ENCODE assay signal across 31 cellular contexts in genomic region chr17:32946375-32947135, GRCh38. TPM values are rescaled to one million over a fixed set of nuclear protein-coding genes. Genes with fewer than 3 reads are reported as not detected.
"Had no signal": no experiment of that assay in that cellular context is flagged by ENCODE, and none has a peak within 500 bp of the region (broad histone marks: within the 10 kb centered on the region; RNA-seq: fewer than 3 reads in every experiment).

No MANE protein-coding gene starts in this region.

- H3K4me3 ChIP-seq: esophagus muscularis mucosa, heart left ventricle, right atrium auricular region, spleen, suprapubic skin, tibial artery, upper lobe of right lung had no signal

- DNase-seq: activated B cell treated with CpG ODN at 0.5 μM for 24 hours; activated CD4-positive, alpha-beta T cell treated with anti-CD3 and anti-CD28 coated beads, Interleukin-2, amount 50 U/mL, for 1 hour; activated CD8-positive, alpha-beta T cell treated with anti-CD3 and anti-CD28 coated beads for 36 hours; activated gamma-delta T cell treated with Interleukin-2 at 50 U/mL for 16 hours; activated naive CD4-positive, alpha-beta T cell treated with anti-CD3 and anti-CD28 coated beads, Interleukin-2, amount 50 U/mL, for 16 hours; activated T-cell treated with anti-CD3 and anti-CD28 coated beads, Interleukin-2, amount 50 U/mL, for 4 hours; amygdala; dermis blood vessel endothelial cell; effector CD4-positive, alpha-beta T cell; foreskin keratinocyte; heart left ventricle; hypothalamus; kidney glomerular epithelial cell; left ventricle myocardium superior; naive thymus-derived CD8-positive, alpha-beta T cell; nucleus accumbens; spleen; stimulated activated naive CD4-positive, alpha-beta T cell; T-helper 17 cell; T1000; tibial artery; upper lobe of right lung had no signal

- ATAC-seq: activated CD8-positive, alpha-beta T cell treated with anti-CD3 and anti-CD28 coated beads for 36 hours; activated T-cell treated with anti-CD3 and anti-CD28 coated beads, Interleukin-2, amount 50 U/mL, for 4 hours; activated T-helper 17 cell treated with anti-CD3 and anti-CD28 coated beads, Interleukin-2, amount 50 U/mL, for 72 hours; foreskin keratinocyte; heart left ventricle; left ventricle myocardium superior; naive thymus-derived CD8-positive, alpha-beta T cell; T-helper 17 cell; upper lobe of right lung had no signal

- H3K9me3 ChIP-seq: esophagus muscularis mucosa, right atrium auricular region, suprapubic skin, tibial artery, upper lobe of right lung had no signal

- H3K36me3 ChIP-seq: suprapubic skin, upper lobe of right lung had no signal

- H3K4me1 ChIP-seq: parathyroid adenoma, spleen, upper lobe of right lung had no signal

- H3K9ac ChIP-seq: parathyroid adenoma had no signal

- H3K27ac ChIP-seq: esophagus muscularis mucosa, foreskin keratinocyte, heart left ventricle, parathyroid adenoma, right atrium auricular region, spleen, suprapubic skin, tibial artery, upper lobe of right lung had no signal

- H3K27me3 ChIP-seq: esophagus muscularis mucosa, foreskin keratinocyte, right atrium auricular region, spleen, suprapubic skin, upper lobe of right lung had no signal

RNA-seq across cellular contexts. Expression of gene TMEM98, which starts 18.6 kb away (rescaled TPM):
- total RNA-seq: activated B cell treated with CpG ODN at 0.5 μM for 24 hours; activated CD8-positive, alpha-beta T cell treated with anti-CD3 and anti-CD28 coated beads for 36 hours; naive thymus-derived CD8-positive, alpha-beta T cell; T-helper 17 cell had no signal

RNA-seq across cellular contexts. Expression of gene SPACA3, which starts 45.1 kb away (rescaled TPM):
- total RNA-seq: activated B cell treated with CpG ODN at 0.5 μM for 24 hours; activated CD8-positive, alpha-beta T cell treated with anti-CD3 and anti-CD28 coated beads for 36 hours; activated T-cell treated with anti-CD3 and anti-CD28 coated beads, Interleukin-2, amount 50 U/mL, for 4 hours; bronchial epithelial cell; dermis blood vessel endothelial cell; esophagus muscularis mucosa; foreskin keratinocyte; heart left ventricle; left ventricle myocardium superior; mesothelial cell of epicardium; naive thymus-derived CD8-positive, alpha-beta T cell; neural crest cell; pulmonary artery endothelial cell; right atrium auricular region; spleen; T-helper 17 cell; upper lobe of right lung had no signal
